Comparison of ENCODE assay signal across 14 cellular contexts in the genomic region with DNA sequence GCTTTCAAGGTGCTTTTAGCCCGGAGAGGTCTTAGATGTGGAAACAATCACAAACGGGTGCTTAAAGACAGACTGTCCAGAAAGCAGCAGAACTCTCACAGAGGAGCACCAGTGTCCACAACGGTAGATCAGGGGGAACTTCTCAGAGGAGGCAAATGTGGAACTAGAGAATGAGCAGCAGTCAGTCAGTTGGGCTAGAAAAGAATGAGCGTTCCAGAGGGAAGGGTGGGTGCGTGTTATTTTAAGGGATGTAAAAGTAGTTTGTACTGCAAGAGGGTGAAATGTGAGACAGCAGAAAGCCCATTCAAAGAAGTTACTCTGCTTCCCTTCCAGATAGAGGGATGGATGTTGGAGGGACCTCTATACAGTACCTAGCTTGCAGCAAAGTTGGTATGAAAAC. TPM values are rescaled to one million over a fixed set of nuclear protein-coding genes. Genes with fewer than 3 reads are reported as not detected.
DNase-seq lines count a peak whose midpoint lies in the region; ATAC-seq and TF ChIP-seq lines count a peak whose summit lies in the region.
"Had no signal": no experiment of that assay in that cellular context is flagged by ENCODE, and none has a peak within 500 bp of the region (broad histone marks: within the 10 kb centered on the region; RNA-seq: fewer than 3 reads in every experiment).

No MANE protein-coding gene starts in this region.

- CTCF ChIA-PET in A673 (lab: Charles Lee): interaction anchor here (0.5 to 1.3 kb wide), 2 partner anchors 78 to 324 kb away, joined by 3 to 4 read pairs; no protein-coding TSS in a partner anchor
- CTCF ChIA-PET in HEK293 (lab: Yijun Ruan, JAX): interaction anchor here (1.3 kb wide), 2 partner anchors 19 to 102 kb away, joined by 3 to 4 read pairs; a partner anchor contains a TSS

- H3K4me3 ChIP-seq in A673 (ENCODE audit: low read depth, low read length, poor library complexity, severe bottlenecking) (peak overlapping the region; percentile 27), HEK293 (ENCODE audit: low read depth, low read length) (no peak overlapping the region), astrocyte of the spinal cord (ENCODE audit: low read depth, low read length) (no peak overlapping the region), mesodermal cell (ENCODE audit: extremely low read depth, insufficient read depth, low read length, poor library complexity, severe bottlenecking) (no peak overlapping the region)
- H3K4me3 ChIP-seq: tibial nerve had no signal

- in situ Hi-C loops in astrocyte of the spinal cord (cut with HindIII; ENCODE audit: low sequenced_read_pairs): no loop called here

- no peak for TF ChIP-seq CTCF in A673 (conservative IDR thresholded peaks at IDR 0.05; ENCODE audit: low read depth, low read length)
- TF ChIP-seq CTCF in HEK293 (tag by site-specific recombination; IDR thresholded peaks at IDR 0.05): no peak
- no peak for TF ChIP-seq CTCF in astrocyte of the spinal cord (IDR thresholded peaks at IDR 0.05; ENCODE audit: low read depth, low read length)

- 79 to 89% methylated on average over 4 to 5 of the region's 5 CpGs for WGBS in mesodermal cell (ENCODE audit: insufficient coverage in 2 of 2), 2 experiments

- ATAC-seq in HG03469 (IDR thresholded peaks at IDR 0.05; ENCODE audit: unreplicated experiment): no peak
- no peak for ATAC-seq in GM19023 (IDR thresholded peaks at IDR 0.05; ENCODE audit: unreplicated experiment)
- ATAC-seq: activated CD4-positive, alpha-beta T cell treated with anti-CD3 and anti-CD28 coated beads for 36 hours had no signal

- H3K27me3 ChIP-seq in A673 (replicated peaks; ENCODE audit: insufficient read depth, low read depth, low read length, poor library complexity): no peaks in the 10 kb centered on the region
- H3K27me3 ChIP-seq: tibial nerve had no signal

- no peaks in the 10 kb centered on the region for H3K9me3 ChIP-seq in A673 (ENCODE audit: low read depth, low read length, poor library complexity, severe bottlenecking)
- no peaks in the 10 kb centered on the region for H3K9me3 ChIP-seq in HEK293 (ENCODE audit: control insufficient read depth, insufficient read depth, low read depth, low read length)
- no peaks in the 10 kb centered on the region for H3K9me3 ChIP-seq in mesodermal cell (ENCODE audit: control insufficient read depth, low read length)
- H3K9me3 ChIP-seq: tibial nerve had no signal

- DNase-seq in A673 (ENCODE audit: low spot score): peak; percentile 34
- peak; percentile 59 for DNase-seq in astrocyte of the spinal cord (ENCODE audit: low read depth, low spot score)
- DNase-seq in caudate nucleus (lab: John Stamatoyannopoulos, UW): no peak
- DNase-seq in MV-4-11 (lab: John Stamatoyannopoulos, UW): no peak
- DNase-seq: activated CD4-positive, alpha-beta T cell treated with anti-CD3 and anti-CD28 coated beads for 36 hours; activated naive CD8-positive, alpha-beta T cell treated with anti-CD3 and anti-CD28 coated beads, Interleukin-2, amount 10 ng/mL, durations not matched to agents 7 days and 5 days; left cardiac atrium; stimulated activated CD4-positive, alpha-beta T cell treated with anti-CD3 and anti-CD28 coated beads, Interleukin-2, amount 100 ng/mL, for 24 hours had no signal

- peak overlapping the region; percentile 80 for H3K27ac ChIP-seq in A673 (ENCODE audit: low read depth, low read length, poor library complexity, severe bottlenecking)
- H3K27ac ChIP-seq in HEK293 (ENCODE audit: extremely low read depth, low read depth, low read length): no peak overlapping the region
- H3K27ac ChIP-seq in mesodermal cell (ENCODE audit: low read depth, low read length, severe bottlenecking): peak overlapping the region; percentile 10
- no peak overlapping the region for H3K27ac ChIP-seq in caudate nucleus (ENCODE audit: low read depth, low read length)
- H3K27ac ChIP-seq: KMS-11, tibial nerve had no signal

- intact Hi-C loops in A673 (cut with micrococcal nuclease; ENCODE audit: unreplicated experiment): loop anchor here (1.0 to 5.0 kb wide), 4 partner anchors 55 to 145 kb away; no protein-coding TSS in a partner anchor

- POLR2A ChIA-PET in A673 (lab: Charles Lee; ENCODE audit: low non-redundant PET) (no interaction called here), HEK293 (lab: Yijun Ruan, JAX) (no interaction called here)

- H3K36me3 ChIP-seq in A673 (ENCODE audit: insufficient read depth, low read length, poor library complexity, severe bottlenecking): no peaks in the 10 kb centered on the region
- H3K36me3 ChIP-seq in HEK293 (ENCODE audit: control insufficient read depth in 2 of 2, insufficient read depth in 1 of 2, low read length in 2 of 2): no peaks in the 10 kb centered on the region
- peaks cover 14% of the 10 kb centered on the region for H3K36me3 ChIP-seq in mesodermal cell (ENCODE audit: control insufficient read depth, insufficient read depth, low read length)
- H3K36me3 ChIP-seq: tibial nerve had no signal

- BruUV-seq in A673 (replicated peaks; lab: Mats Ljungman, UMichigan): no TSS peak

- H3K4me1 ChIP-seq in A673 (ENCODE audit: insufficient read depth, low read length, poor library complexity, severe bottlenecking) (peaks cover 77% of the 10 kb centered on the region), HEK293 (ENCODE audit: control insufficient read depth, insufficient read depth, low read length) (peaks cover 7% of the 10 kb centered on the region; the same call in 1 of the 2 replicates), mesodermal cell (ENCODE audit: control insufficient read depth, insufficient read depth, low read length, poor library complexity, severe bottlenecking) (peaks cover 33% of the 10 kb centered on the region)

TF ChIP-seq in HEK293, 187 proteins besides CTCF, POLR2A, EP300 and RAD21:
- TF ChIP-seq FEZF1 (tag by site-specific recombination; IDR thresholded peaks at IDR 0.05) (0 out of 2 replicates have a peak, but pooled peaks have one; percentile 40), MZF1 (tag by site-specific recombination; IDR thresholded peaks at IDR 0.05; ENCODE audit: borderline replicate concordance) (0 out of 2 replicates have a peak, but pooled peaks have one; percentile 35), ZNF747 (tag by site-specific recombination; IDR thresholded peaks at IDR 0.05) (no peak), HOXD13 (CRISPR knock-in tag; IDR thresholded peaks at IDR 0.05; ENCODE audit: borderline replicate concordance) (no peak)
- TF ChIP-seq, protein P1, sequence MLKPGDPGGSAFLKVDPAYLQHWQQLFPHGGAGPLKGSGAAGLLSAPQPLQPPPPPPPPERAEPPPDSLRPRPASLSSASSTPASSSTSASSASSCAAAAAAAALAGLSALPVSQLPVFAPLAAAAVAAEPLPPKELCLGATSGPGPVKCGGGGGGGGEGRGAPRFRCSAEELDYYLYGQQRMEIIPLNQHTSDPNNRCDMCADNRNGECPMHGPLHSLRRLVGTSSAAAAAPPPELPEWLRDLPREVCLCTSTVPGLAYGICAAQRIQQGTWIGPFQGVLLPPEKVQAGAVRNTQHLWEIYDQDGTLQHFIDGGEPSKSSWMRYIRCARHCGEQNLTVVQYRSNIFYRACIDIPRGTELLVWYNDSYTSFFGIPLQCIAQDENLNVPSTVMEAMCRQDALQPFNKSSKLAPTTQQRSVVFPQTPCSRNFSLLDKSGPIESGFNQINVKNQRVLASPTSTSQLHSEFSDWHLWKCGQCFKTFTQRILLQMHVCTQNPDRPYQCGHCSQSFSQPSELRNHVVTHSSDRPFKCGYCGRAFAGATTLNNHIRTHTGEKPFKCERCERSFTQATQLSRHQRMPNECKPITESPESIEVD (tag by site-specific recombination; IDR thresholded peaks at IDR 0.05): peak; percentile 64
TF ChIP-seq in HEK293: peak in this region for 3.

RNA-seq across cellular contexts. Expression of a gene that starts 30.9 kb away (rescaled TPM):
- total RNA-seq in A673 (2021): 4.7 and 6.3 TPM in 2 replicates
- polyA plus RNA-seq in mesodermal cell (2013, experiment 1 of 2): 851 TPM
- 781 TPM for polyA plus RNA-seq in mesodermal cell (2013, experiment 2 of 2)

Comparison
In these comparisons a context has a peak if more than half of its experiments do, and no peak if none do; other contexts are left out.
1. DNase-seq: peak in A673 (single experiment) and astrocyte of the spinal cord (single experiment); none in caudate nucleus (0 of 61) and MV-4-11 (single experiment).
2. H3K27ac ChIP-seq: peak in A673 (single experiment) and mesodermal cell (single experiment); none in HEK293 (single experiment) and caudate nucleus (single experiment).